1 cellular context compared by ENCODE assay signal in genomic region chr5:81842795-81843377, GRCh38.
TF ChIP-seq lines count a peak whose summit lies in the region.

No MANE protein-coding gene starts in this region.

TF ChIP-seq in HCT116, 20 proteins besides CTCF, POLR2A, EP300 and RAD21:
- TF ChIP-seq CBX3 (IDR thresholded peaks at IDR 0.05; ENCODE audit: low read depth): no peak
- 0 out of 2 replicates have a peak, but pooled peaks have one; percentile 13 for TF ChIP-seq SP1 (IDR thresholded peaks at IDR 0.05; ENCODE audit: low read depth)
